ENCODE assay signal across 11 cellular contexts in the genomic region with DNA sequence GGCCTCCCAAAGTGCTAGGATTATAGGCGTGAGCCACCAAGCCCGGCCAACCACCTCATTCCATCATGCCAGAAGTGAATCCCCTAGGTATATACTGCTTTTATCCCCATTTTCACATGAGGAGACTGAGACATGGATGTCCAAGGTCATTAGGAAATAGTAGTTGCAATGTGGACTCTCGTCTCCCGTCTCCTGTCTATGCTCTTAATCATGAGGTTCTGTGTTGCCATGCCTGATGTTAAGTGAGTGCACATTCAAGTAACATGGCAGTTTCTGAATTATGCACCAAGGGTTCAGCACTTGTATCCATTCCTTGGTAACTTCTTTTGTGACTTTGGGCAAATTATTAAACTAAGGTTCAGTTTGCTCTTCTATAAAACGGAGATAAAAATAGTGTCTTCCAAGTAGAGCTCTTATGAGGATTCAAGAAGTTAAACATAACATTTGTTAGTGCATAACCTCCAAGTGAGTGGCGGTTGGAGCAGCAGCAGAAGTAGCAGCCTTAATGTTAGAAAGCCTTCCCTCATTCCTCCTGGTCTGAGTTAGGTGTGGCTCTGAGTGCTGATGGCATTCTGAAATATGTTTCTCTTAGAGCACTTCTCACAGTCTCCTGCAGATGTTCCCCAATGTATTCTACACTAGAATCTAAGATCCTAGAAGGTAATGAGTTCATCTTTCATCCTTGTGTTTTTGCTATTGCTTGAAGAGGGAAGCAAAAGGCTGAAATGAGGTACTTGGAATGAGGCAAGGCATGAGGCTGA.
"Had no signal": no experiment of that assay in that cellular context is flagged by ENCODE, and none has a peak within 500 bp of the region (broad histone marks: within the 10 kb centered on the region; RNA-seq: fewer than 3 reads in every experiment).

No MANE protein-coding gene starts in this region.

- H3K4me3 ChIP-seq: esophagus squamous epithelium, left ventricle myocardium inferior, suprapubic skin had no signal

- DNase-seq: amniotic stem cell; brain microvascular endothelial cell; esophagus squamous epithelium; foreskin melanocyte; head of caudate nucleus; left ventricle myocardium inferior; mesendoderm; stimulated activated CD4-positive, alpha-beta T cell treated with anti-CD3 and anti-CD28 coated beads, Interleukin-12 subunit alpha, Interleukin-12 subunit beta, amount 100 ng/mL, for 4 hours; stimulated activated naive CD4-positive, alpha-beta T cell treated with Interleukin-2 at 50 U/mL for 16 hours had no signal

- H3K9me3 Mint-ChIP-seq: activated naive CD4-positive, alpha-beta T cell treated with anti-CD3 and anti-CD28 coated beads, Interleukin-2, amount 50 U/mL, for 24 hours had no signal

- H3K4me1 Mint-ChIP-seq: activated naive CD4-positive, alpha-beta T cell treated with anti-CD3 and anti-CD28 coated beads, Interleukin-2, amount 50 U/mL, for 24 hours had no signal

- H3K36me3 ChIP-seq: brain microvascular endothelial cell, esophagus squamous epithelium, left ventricle myocardium inferior, suprapubic skin had no signal

- H3K27ac Mint-ChIP-seq: activated naive CD4-positive, alpha-beta T cell treated with anti-CD3 and anti-CD28 coated beads, Interleukin-2, amount 50 U/mL, for 24 hours had no signal

- H3K9me3 ChIP-seq: esophagus squamous epithelium, suprapubic skin had no signal

- H3K27me3 ChIP-seq: brain microvascular endothelial cell, esophagus squamous epithelium, suprapubic skin had no signal

- H3K36me3 Mint-ChIP-seq: activated naive CD4-positive, alpha-beta T cell treated with anti-CD3 and anti-CD28 coated beads, Interleukin-2, amount 50 U/mL, for 24 hours had no signal

- H3K27ac ChIP-seq: brain microvascular endothelial cell, esophagus squamous epithelium, left ventricle myocardium inferior, suprapubic skin had no signal

- H3K4me3 Mint-ChIP-seq: activated naive CD4-positive, alpha-beta T cell treated with anti-CD3 and anti-CD28 coated beads, Interleukin-2, amount 50 U/mL, for 24 hours had no signal
